In genomic region chr12:53073881-53074280, GRCh38 we compare ENCODE assay signal across 17 cellular contexts. TPM values are rescaled to one million over a fixed set of nuclear protein-coding genes. Genes with fewer than 3 reads are reported as not detected.
DNase-seq lines count a peak whose midpoint lies in the region; ATAC-seq, FAIRE-seq and TF ChIP-seq lines count a peak whose summit lies in the region.
"Had no signal": no experiment of that assay in that cellular context is flagged by ENCODE, and none has a peak within 500 bp of the region (broad histone marks: within the 10 kb centered on the region; RNA-seq: fewer than 3 reads in every experiment).

No MANE protein-coding gene starts in this region.

- H2AFZ ChIP-seq in HepG2 (ENCODE audit: low read length) = no peak overlapping the region

- H3K4me1 ChIP-seq in right lobe of liver = peaks cover 0 to 21% (median 3%) of the 10 kb centered on the region in 4 donors
- H3K4me1 ChIP-seq in HepG2 (ENCODE audit: insufficient read depth, low read length) = peaks cover 56% of the 10 kb centered on the region
- peaks cover 36% of the 10 kb centered on the region for H3K4me1 ChIP-seq in right cardiac atrium (ENCODE audit: control insufficient read depth, insufficient read depth, low read length)
- H3K4me1 ChIP-seq in sigmoid colon = peaks cover 0 to 72% (median 59%) of the 10 kb centered on the region in 4 donors
- H3K4me1 ChIP-seq in testis = peaks cover 48% of the 10 kb centered on the region

- DNase-seq in right lobe of liver (no peak), HepG2 (ENCODE audit: low spot score) (no peak), right cardiac atrium (no peak), sigmoid colon (peak; percentile 89), testis (no peak), NCI-H526 (lab: John Stamatoyannopoulos, UW) (no peak)
- DNase-seq in stimulated activated CD4-positive, alpha-beta T cell treated with anti-CD3 and anti-CD28 coated beads, Interleukin-4, amount 100 ng/mL, for 1 hour = no peak
- DNase-seq: activated CD4-positive, alpha-beta T cell treated with anti-CD3 and anti-CD28 coated beads, Interleukin-2, amount 50 U/mL, for 1 hour; activated T-cell treated with anti-CD3 and anti-CD28 coated beads, Interleukin-2, amount 50 U/mL, for 4 hours; amygdala; Kasumi-1; NCI-H1694 treated with DMSO at 0.1 percent for 48 hours; NCI-H446 treated with DMSO at 0.1 percent for 48 hours; OCI-M1; SK-N-SH had no signal

- CTCF ChIA-PET in HepG2 (lab: Yijun Ruan, JAX; ENCODE audit: low intra/inter-chr PET ratio, low total read pairs) = no interaction called here

- peaks cover 0 to 25% (median 6%) of the 10 kb centered on the region in 4 donors for H3K36me3 ChIP-seq in right lobe of liver
- H3K36me3 ChIP-seq in HepG2 (replicated peaks in 1 of 2; ENCODE audit: control insufficient read depth in 1 of 2, insufficient read depth in 2 of 2, low read length in 2 of 2) = peaks cover 1 to 12% of the 10 kb centered on the region in 2 experiments; a peak in 2 of 5 replicates
- peaks cover 4 to 66% (median 18%) of the 10 kb centered on the region in 4 donors for H3K36me3 ChIP-seq in sigmoid colon
- H3K36me3 ChIP-seq in testis (ENCODE audit: low read depth, missing control alignments) = no peaks in the 10 kb centered on the region

- intact Hi-C loops in right lobe of liver (cut with DNase I) (loop anchor here in 1 of 2 donors (10.0 kb wide), 1 partner anchor 211 kb away; no protein-coding TSS in a partner anchor), HepG2 (cut with micrococcal nuclease; ENCODE audit: unreplicated experiment) (no loop called here), right cardiac atrium (cut with DNase I) (loop anchor here in 1 of 4 donors (2.0 kb wide), 1 partner anchor 25 kb away; no protein-coding TSS in a partner anchor), sigmoid colon (cut with DNase I) (no loop called here), testis (cut with DNase I; ENCODE audit: low total_unique reads) (no loop called here)

- TF ChIP-seq EP300 in HepG2 (IDR thresholded peaks at IDR 0.05; ENCODE audit: low read depth in 2 of 2, low read length in 2 of 2) = no peak
- TF ChIP-seq EP300 in HepG2 (CRISPR knock-in tag; IDR thresholded peaks at IDR 0.05; ENCODE audit: borderline replicate concordance) = no peak
- no peak for TF ChIP-seq EP300 in sigmoid colon (IDR thresholded peaks at IDR 0.05)

- in situ Hi-C loops in HepG2 (cut with HindIII; ENCODE audit: extremely low pct_ligation_motif_present, low pct_unique_long_range_greater_than_20kb) = no loop called here

- POLR2A ChIA-PET in HepG2 (lab: Yijun Ruan, JAX) = no interaction called here

- FAIRE-seq in HepG2 (lab: Jason Lieb, UNC) = no peak

- no peak overlapping the region for H3K9ac ChIP-seq in HepG2 (ENCODE audit: insufficient read depth, low read depth, low read length)
- H3K9ac ChIP-seq: SK-N-SH had no signal

- TF ChIP-seq CTCF in right lobe of liver (IDR thresholded peaks at IDR 0.05) = no peak
- no peak for TF ChIP-seq CTCF in HepG2 (CRISPR knock-in tag; IDR thresholded peaks at IDR 0.05)
- TF ChIP-seq CTCF in sigmoid colon (IDR thresholded peaks at IDR 0.05) = no peak
- TF ChIP-seq CTCF in testis (IDR thresholded peaks at IDR 0.05) = no peak

- H3K27ac ChIP-seq in right lobe of liver (no peak overlapping the region), HepG2 (ENCODE audit: extremely low read length, insufficient read depth, low read length) (no peak overlapping the region), right cardiac atrium (ENCODE audit: low read length) (peak overlapping the region; percentile 65), sigmoid colon (peak overlapping the region; percentile 59 to 83 (median 64)), testis (peak overlapping the region in 1 of 2 donors; percentile 86)

- ATAC-seq in right lobe of liver (peak; percentile 5 to 55 (median 41)), HepG2 (no peak), right cardiac atrium (no peak), HG03565 (IDR thresholded peaks at IDR 0.05; ENCODE audit: unreplicated experiment) (no peak)
- ATAC-seq: activated T-cell treated with anti-CD3 and anti-CD28 coated beads, Interleukin-2, amount 50 U/mL, for 4 hours had no signal

- no TSS peak for BruUV-seq in HepG2 (replicated peaks; lab: Mats Ljungman, UMichigan)

- H3K9me3 ChIP-seq in right lobe of liver (no peaks in the 10 kb centered on the region), HepG2 (ENCODE audit: low read length) (no peaks in the 10 kb centered on the region), right cardiac atrium (ENCODE audit: control insufficient read depth, low read length) (no peaks in the 10 kb centered on the region), sigmoid colon (no peaks in the 10 kb centered on the region), testis (no peaks in the 10 kb centered on the region)
- H3K9me3 ChIP-seq: SK-N-SH had no signal

- H3K4me2 ChIP-seq in HepG2 (ENCODE audit: low read depth, low read length) = no peak overlapping the region
- H3K4me2 ChIP-seq: SK-N-SH had no signal

- WGBS in right lobe of liver (ENCODE audit: insufficient coverage, low coverage, low lambda C conversion rate, missing lambda C conversion rate) = 34% methylated on average over 6 of the region's 6 CpGs
- WGBS in HepG2 (ENCODE audit: low lambda C conversion rate) = 95% methylated on average over 6 of the region's 6 CpGs
- WGBS in right cardiac atrium = 46% methylated on average over 6 of the region's 6 CpGs
- WGBS in sigmoid colon, 2 donors = 54 to 73% methylated on average over 6 of the region's 6 CpGs
- WGBS in testis, 2 donors = 53 to 62% methylated on average over 6 of the region's 6 CpGs

- H3K4me3 ChIP-seq in right lobe of liver = no peak overlapping the region
- H3K4me3 ChIP-seq in HepG2 (replicated peaks in 1 of 3; ENCODE audit: insufficient read depth in 1 of 3, low read depth in 2 of 3, low read length in 3 of 3) = no peak overlapping the region
- H3K4me3 ChIP-seq in right cardiac atrium (ENCODE audit: low read length) = no peak overlapping the region
- H3K4me3 ChIP-seq in sigmoid colon = no peak overlapping the region
- H3K4me3 ChIP-seq in testis = no peak overlapping the region

- H4K20me1 ChIP-seq in HepG2 (ENCODE audit: insufficient read depth, low read length) = no peaks in the 10 kb centered on the region

- H3K27me3 ChIP-seq in right lobe of liver (no peaks in the 10 kb centered on the region), HepG2 (ENCODE audit: control insufficient read depth in 1 of 2, insufficient read depth in 2 of 2, low read length in 2 of 2) (no peaks in the 10 kb centered on the region), right cardiac atrium (ENCODE audit: control insufficient read depth, insufficient read depth) (no peaks in the 10 kb centered on the region), sigmoid colon (no peaks in the 10 kb centered on the region), testis (no peaks in the 10 kb centered on the region)

- TF ChIP-seq POLR2A in right lobe of liver (IDR thresholded peaks at IDR 0.05) = no peak
- no peak for TF ChIP-seq POLR2A in HepG2 (IDR thresholded peaks at IDR 0.05; ENCODE audit: insufficient read depth in 1 of 2, low read depth in 2 of 2, low read length in 2 of 2)
- no peak for TF ChIP-seq POLR2A in sigmoid colon (IDR thresholded peaks at IDR 0.05)
- no peak for TF ChIP-seq POLR2A in testis (IDR thresholded peaks at IDR 0.05)

- no peak for TF ChIP-seq RAD21 in HepG2 (CRISPR knock-in tag; IDR thresholded peaks at IDR 0.05)

- no peaks in the 10 kb centered on the region for H3K79me2 ChIP-seq in HepG2 (ENCODE audit: insufficient read depth, low read length)

RNA-seq across cellular contexts. Expression of gene SPRYD3, which starts 5.3 kb away (rescaled TPM):
- total RNA-seq in right lobe of liver (10 to 100 TPM; 12.3 to 18.2 (median 14.4) TPM), HepG2 (2016; rRNA removed; fragmentation: Illumina TruSeq; extraction: Trizol) (9.0 and 9.2 TPM in 2 replicates), right cardiac atrium (10 to 100 TPM; 40.8 to 59.6 (median 47.1) TPM), sigmoid colon (10 to 100 TPM; 31.9 to 41.4 (median 35.7) TPM), testis (10 to 100 TPM; 27.7 to 29.5 TPM)
- 0.79 and 1.3 TPM in 2 replicates for total RNA-seq in HepG2 (2016; cell fraction: cytosol; rRNA removed; fragmentation: Illumina TruSeq; extraction: Trizol; ENCODE audit: low read depth)
- total RNA-seq in HepG2 (2016; cell fraction: insoluble cytoplasmic fraction; rRNA removed; fragmentation: Illumina TruSeq; extraction: Trizol) = 7.9 and 8.6 TPM in 2 replicates
- 2.8 and 3.1 TPM in 2 replicates for total RNA-seq in HepG2 (2016; cell fraction: membrane; rRNA removed; fragmentation: Illumina TruSeq; extraction: Trizol)
- 5.1 and 5.3 TPM in 2 replicates for total RNA-seq in HepG2 (2016; cell fraction: nucleus; rRNA removed; fragmentation: Illumina TruSeq; extraction: Trizol)
- polyA plus RNA-seq in HepG2 (2011; rRNA removed) (9.2 and 10.7 TPM in 2 replicates), right cardiac atrium (29.4 TPM), sigmoid colon (10 to 100 TPM; 20.1 to 33.4 (median 27.0) TPM), testis (ENCODE audit: insufficient read depth, low read depth, low replicate concordance) (29.5 TPM)
- 11.7 and 12.2 TPM in 2 replicates for polyA plus RNA-seq in HepG2 (2011; cell fraction: cytosol; rRNA removed)
- polyA plus RNA-seq in HepG2 (2011; cell fraction: nucleus; rRNA removed) = 12.1 and 12.6 TPM in 2 replicates
- polyA plus RNA-seq in HepG2 (2012) = 6.0 and 9.7 TPM in 2 replicates
- polyA plus RNA-seq in HepG2 (2016; cell fraction: cytosol; fragmentation: Illumina TruSeq; extraction: Trizol; ENCODE audit: low read depth) = 0.86 and 1.1 TPM in 2 replicates
- polyA plus RNA-seq in HepG2 (2016; cell fraction: insoluble cytoplasmic fraction; fragmentation: Illumina TruSeq; extraction: Trizol; ENCODE audit: low read depth) = 11.6 and 12.5 TPM in 2 replicates
- 2.0 and 3.3 TPM in 2 replicates for polyA plus RNA-seq in HepG2 (2016; cell fraction: membrane; fragmentation: Illumina TruSeq; extraction: Trizol; ENCODE audit: low read depth)
- 7.6 and 8.3 TPM in 2 replicates for polyA plus RNA-seq in HepG2 (2016; cell fraction: nucleus; fragmentation: Illumina TruSeq; extraction: Trizol; ENCODE audit: insufficient read depth, low read depth)
- polyA minus RNA-seq in HepG2 (2011; rRNA and poly(A)+ RNA removed; ENCODE audit: low replicate concordance) = 27.5 and 69.5 TPM in 2 replicates
- 8.3 and 10.6 TPM in 2 replicates for polyA minus RNA-seq in HepG2 (2011; cell fraction: cytosol; rRNA and poly(A)+ RNA removed)
- 9.5 and 12.8 TPM in 2 replicates for polyA minus RNA-seq in HepG2 (2011; cell fraction: nucleus; rRNA and poly(A)+ RNA removed)

RNA-seq across cellular contexts. Expression of gene IGFBP6, which starts 23.6 kb away (rescaled TPM):
- total RNA-seq in right lobe of liver = 10 to 100 TPM in 2 of 6 experiments, 1 to 10 TPM in 4; 1.7 to 25.4 (median 4.9) TPM
- 2.1 and 3.9 TPM in 2 replicates for total RNA-seq in HepG2 (2016; rRNA removed; fragmentation: Illumina TruSeq; extraction: Trizol)
- total RNA-seq in HepG2 (2016; cell fraction: cytosol; rRNA removed; fragmentation: Illumina TruSeq; extraction: Trizol; ENCODE audit: low read depth) = 5.3 and 5.9 TPM in 2 replicates
- 2.5 and 4.7 TPM in 2 replicates for total RNA-seq in HepG2 (2016; cell fraction: insoluble cytoplasmic fraction; rRNA removed; fragmentation: Illumina TruSeq; extraction: Trizol)
- total RNA-seq in HepG2 (2016; cell fraction: membrane; rRNA removed; fragmentation: Illumina TruSeq; extraction: Trizol) = 3.3 and 3.5 TPM in 2 replicates
- 1.9 and 3.2 TPM in 2 replicates for total RNA-seq in HepG2 (2016; cell fraction: nucleus; rRNA removed; fragmentation: Illumina TruSeq; extraction: Trizol)
- polyA plus RNA-seq in HepG2 (2011; rRNA removed) = 22.6 and 25.2 TPM in 2 replicates
- 19.0 and 41.0 TPM in 2 replicates for polyA plus RNA-seq in HepG2 (2011; cell fraction: cytosol; rRNA removed)
- 8.4 and 9.6 TPM in 2 replicates for polyA plus RNA-seq in HepG2 (2011; cell fraction: nucleus; rRNA removed)
- polyA plus RNA-seq in HepG2 (2012) = 3.4 and 4.6 TPM in 2 replicates
- 4.2 and 5.7 TPM in 2 replicates for polyA plus RNA-seq in HepG2 (2016; cell fraction: cytosol; fragmentation: Illumina TruSeq; extraction: Trizol; ENCODE audit: low read depth)
- polyA plus RNA-seq in HepG2 (2016; cell fraction: insoluble cytoplasmic fraction; fragmentation: Illumina TruSeq; extraction: Trizol; ENCODE audit: low read depth) = 2.0 and 2.4 TPM in 2 replicates
- 3.2 and 3.8 TPM in 2 replicates for polyA plus RNA-seq in HepG2 (2016; cell fraction: membrane; fragmentation: Illumina TruSeq; extraction: Trizol; ENCODE audit: low read depth)
- polyA plus RNA-seq in HepG2 (2016; cell fraction: nucleus; fragmentation: Illumina TruSeq; extraction: Trizol; ENCODE audit: insufficient read depth, low read depth) = 5.4 and 7.5 TPM in 2 replicates
- polyA minus RNA-seq in HepG2 (2011; rRNA and poly(A)+ RNA removed; ENCODE audit: low replicate concordance) = 9.0 and 27.1 TPM in 2 replicates
- 8.7 and 9.5 TPM in 2 replicates for polyA minus RNA-seq in HepG2 (2011; cell fraction: cytosol; rRNA and poly(A)+ RNA removed)
- 0.77 and 1.6 TPM in 2 replicates for polyA minus RNA-seq in HepG2 (2011; cell fraction: nucleus; rRNA and poly(A)+ RNA removed)
- 100 to 1,000 TPM in 3 of 4 donors, 10 to 100 TPM in 1; 49.7 to 178 (median 146) TPM for total RNA-seq in right cardiac atrium
- 130 TPM for polyA plus RNA-seq in right cardiac atrium
- 100 to 1,000 TPM; 127 to 444 (median 384) TPM for total RNA-seq in sigmoid colon
- polyA plus RNA-seq in sigmoid colon = 100 to 1,000 TPM in 1 of 3 donors, 10 to 100 TPM in 1, 1 to 10 TPM in 1; 3.0 to 133 (median 35.9) TPM
- 100 to 1,000 TPM; 121 to 261 TPM for total RNA-seq in testis
- 185 TPM for polyA plus RNA-seq in testis (ENCODE audit: insufficient read depth, low read depth, low replicate concordance)

RNA-seq across cellular contexts. Expression of gene TNS2, which starts 24.0 kb away (rescaled TPM):
- 100 to 1,000 TPM in 3 of 6 experiments, 10 to 100 TPM in 3; 50.5 to 139 (median 86.9) TPM for total RNA-seq in right lobe of liver
- total RNA-seq in HepG2 (2016; rRNA removed; fragmentation: Illumina TruSeq; extraction: Trizol) = 3.2 and 8.9 TPM in 2 replicates
- 3.1 and 5.0 TPM in 2 replicates for total RNA-seq in HepG2 (2016; cell fraction: cytosol; rRNA removed; fragmentation: Illumina TruSeq; extraction: Trizol; ENCODE audit: low read depth)
- total RNA-seq in HepG2 (2016; cell fraction: insoluble cytoplasmic fraction; rRNA removed; fragmentation: Illumina TruSeq; extraction: Trizol) = 2.8 and 9.5 TPM in 2 replicates
- 3.1 and 3.8 TPM in 2 replicates for total RNA-seq in HepG2 (2016; cell fraction: membrane; rRNA removed; fragmentation: Illumina TruSeq; extraction: Trizol)
- 13.3 and 14.8 TPM in 2 replicates for total RNA-seq in HepG2 (2016; cell fraction: nucleus; rRNA removed; fragmentation: Illumina TruSeq; extraction: Trizol)
- polyA plus RNA-seq in HepG2 (2011; rRNA removed) = 18.0 and 20.4 TPM in 2 replicates
- polyA plus RNA-seq in HepG2 (2011; cell fraction: cytosol; rRNA removed) = 3.9 and 6.8 TPM in 2 replicates
- polyA plus RNA-seq in HepG2 (2011; cell fraction: nucleus; rRNA removed) = 181 and 258 TPM in 2 replicates
- 13.0 and 15.3 TPM in 2 replicates for polyA plus RNA-seq in HepG2 (2012)
- 0.96 and 1.4 TPM in 2 replicates for polyA plus RNA-seq in HepG2 (2016; cell fraction: cytosol; fragmentation: Illumina TruSeq; extraction: Trizol; ENCODE audit: low read depth)
- 5.7 and 8.2 TPM in 2 replicates for polyA plus RNA-seq in HepG2 (2016; cell fraction: insoluble cytoplasmic fraction; fragmentation: Illumina TruSeq; extraction: Trizol; ENCODE audit: low read depth)
- 2.0 and 4.2 TPM in 2 replicates for polyA plus RNA-seq in HepG2 (2016; cell fraction: membrane; fragmentation: Illumina TruSeq; extraction: Trizol; ENCODE audit: low read depth)
- 34.1 and 49.0 TPM in 2 replicates for polyA plus RNA-seq in HepG2 (2016; cell fraction: nucleus; fragmentation: Illumina TruSeq; extraction: Trizol; ENCODE audit: insufficient read depth, low read depth)
- polyA minus RNA-seq in HepG2 (2011; rRNA and poly(A)+ RNA removed; ENCODE audit: low replicate concordance) = 34.0 and 38.3 TPM in 2 replicates
- polyA minus RNA-seq in HepG2 (2011; cell fraction: cytosol; rRNA and poly(A)+ RNA removed) = 9.9 and 10.3 TPM in 2 replicates
- polyA minus RNA-seq in HepG2 (2011; cell fraction: nucleus; rRNA and poly(A)+ RNA removed) = 63.8 and 80.3 TPM in 2 replicates
- 100 to 1,000 TPM; 104 to 145 (median 116) TPM for total RNA-seq in right cardiac atrium
- polyA plus RNA-seq in right cardiac atrium = 155 TPM
- 100 to 1,000 TPM; 109 to 117 (median 113) TPM for total RNA-seq in sigmoid colon
- polyA plus RNA-seq in sigmoid colon = 10 to 100 TPM; 12.5 to 60.1 (median 47.4) TPM
- total RNA-seq in testis = 100 to 1,000 TPM; 108 to 138 TPM
- polyA plus RNA-seq in testis (ENCODE audit: insufficient read depth, low read depth, low replicate concordance) = 47.0 TPM

RNA-seq across cellular contexts. Expression of gene SOAT2, which starts 29.4 kb away (rescaled TPM):
- total RNA-seq in right lobe of liver (1 to 10 TPM in 3 of 6 experiments, under 1 TPM in 3; 0.62 to 3.4 (median 0.99) TPM), HepG2 (2016; rRNA removed; fragmentation: Illumina TruSeq; extraction: Trizol) (6.1 and 14.9 TPM in 2 replicates), right cardiac atrium (under 1 TPM in 2 of 4 donors, not detected in 2; 0.17 to 0.18 TPM), sigmoid colon (under 1 TPM in 2 of 4 donors, not detected in 2; 0.41 to 0.55 TPM), testis (under 1 TPM in 1 of 2 donors, not detected in 1; 0.19 TPM)
- 1.3 and 1.6 TPM in 2 replicates for total RNA-seq in HepG2 (2016; cell fraction: cytosol; rRNA removed; fragmentation: Illumina TruSeq; extraction: Trizol; ENCODE audit: low read depth)
- total RNA-seq in HepG2 (2016; cell fraction: insoluble cytoplasmic fraction; rRNA removed; fragmentation: Illumina TruSeq; extraction: Trizol) = 5.1 and 14.3 TPM in 2 replicates
- 3.9 and 5.2 TPM in 2 replicates for total RNA-seq in HepG2 (2016; cell fraction: membrane; rRNA removed; fragmentation: Illumina TruSeq; extraction: Trizol)
- total RNA-seq in HepG2 (2016; cell fraction: nucleus; rRNA removed; fragmentation: Illumina TruSeq; extraction: Trizol) = 20.7 and 23.6 TPM in 2 replicates
- polyA plus RNA-seq in HepG2 (2011; rRNA removed) (108 and 131 TPM in 2 replicates), right cardiac atrium (0.07 TPM), sigmoid colon (under 1 TPM in 1 of 3 donors, not detected in 2; 0.09 TPM), testis (ENCODE audit: insufficient read depth, low read depth, low replicate concordance) (0.25 TPM)
- 102 and 125 TPM in 2 replicates for polyA plus RNA-seq in HepG2 (2011; cell fraction: cytosol; rRNA removed)
- 476 and 502 TPM in 2 replicates for polyA plus RNA-seq in HepG2 (2011; cell fraction: nucleus; rRNA removed)
- 40.7 and 74.1 TPM in 2 replicates for polyA plus RNA-seq in HepG2 (2012)
- 2.1 and 3.1 TPM in 2 replicates for polyA plus RNA-seq in HepG2 (2016; cell fraction: cytosol; fragmentation: Illumina TruSeq; extraction: Trizol; ENCODE audit: low read depth)
- 8.4 and 8.5 TPM in 2 replicates for polyA plus RNA-seq in HepG2 (2016; cell fraction: insoluble cytoplasmic fraction; fragmentation: Illumina TruSeq; extraction: Trizol; ENCODE audit: low read depth)
- 3.3 and 4.5 TPM in 2 replicates for polyA plus RNA-seq in HepG2 (2016; cell fraction: membrane; fragmentation: Illumina TruSeq; extraction: Trizol; ENCODE audit: low read depth)
- polyA plus RNA-seq in HepG2 (2016; cell fraction: nucleus; fragmentation: Illumina TruSeq; extraction: Trizol; ENCODE audit: insufficient read depth, low read depth) = 40.5 and 42.0 TPM in 2 replicates
- 0.16 and 255 TPM in 2 replicates for polyA minus RNA-seq in HepG2 (2011; rRNA and poly(A)+ RNA removed; ENCODE audit: low replicate concordance)
- 39.8 and 42.8 TPM in 2 replicates for polyA minus RNA-seq in HepG2 (2011; cell fraction: cytosol; rRNA and poly(A)+ RNA removed)
- polyA minus RNA-seq in HepG2 (2011; cell fraction: nucleus; rRNA and poly(A)+ RNA removed) = 79.3 and 125 TPM in 2 replicates
- total RNA-seq: urinary bladder had no signal

Comparison
In these comparisons a context has a peak if more than half of its experiments do, and no peak if none do; other contexts are left out.
1. ATAC-seq: peak in right lobe of liver (4 of 4); none in HepG2 (single experiment), right cardiac atrium (0 of 2) and HG03565 (single experiment).
2. H3K27ac ChIP-seq: peak in right cardiac atrium (single experiment) and sigmoid colon (4 of 4); none in right lobe of liver (0 of 3) and HepG2 (single experiment).